ENCODE assay signal across 14 cellular contexts in genomic region chr7:458511-459245, GRCh38.
"Had no signal": no experiment of that assay in that cellular context is flagged by ENCODE, and none has a peak within 500 bp of the region (broad histone marks: within the 10 kb centered on the region; RNA-seq: fewer than 3 reads in every experiment).

No MANE protein-coding gene starts in this region.

- H3K27me3 ChIP-seq: neural progenitor cell, pancreas, tibial artery had no signal

- H3K4me3 ChIP-seq: esophagus muscularis mucosa, neural progenitor cell, pancreas, SK-N-MC, skin epidermis, tibial artery had no signal

- H3K4me1 Mint-ChIP-seq: activated naive CD4-positive, alpha-beta T cell treated with anti-CD3 and anti-CD28 coated beads, Interleukin-2, amount 10 ng/mL, durations not matched to agents 7 days and 5 days; endodermal cell; immature natural killer cell; T-cell had no signal

- H3K4me2 ChIP-seq: neural progenitor cell had no signal

- H3K4me3 Mint-ChIP-seq: activated naive CD4-positive, alpha-beta T cell treated with anti-CD3 and anti-CD28 coated beads, Interleukin-2, amount 10 ng/mL, durations not matched to agents 7 days and 5 days; brain; endodermal cell; immature natural killer cell; T-cell had no signal

- H3K9ac ChIP-seq: neural progenitor cell had no signal

- H3K36me3 Mint-ChIP-seq: activated naive CD4-positive, alpha-beta T cell treated with anti-CD3 and anti-CD28 coated beads, Interleukin-2, amount 10 ng/mL, durations not matched to agents 7 days and 5 days; brain; immature natural killer cell; neural progenitor cell; T-cell had no signal

- H2AFZ ChIP-seq: neural progenitor cell had no signal

- H3K9me3 Mint-ChIP-seq: activated naive CD4-positive, alpha-beta T cell treated with anti-CD3 and anti-CD28 coated beads, Interleukin-2, amount 10 ng/mL, durations not matched to agents 7 days and 5 days; endodermal cell; immature natural killer cell; neural progenitor cell; T-cell had no signal

- H3K27ac Mint-ChIP-seq: activated naive CD4-positive, alpha-beta T cell treated with anti-CD3 and anti-CD28 coated beads, Interleukin-2, amount 10 ng/mL, durations not matched to agents 7 days and 5 days; brain; endodermal cell; immature natural killer cell; T-cell had no signal

- H3K27ac ChIP-seq: esophagus muscularis mucosa, neural progenitor cell, pancreas, SK-N-MC, skin epidermis, tibial artery had no signal

- H3K36me3 ChIP-seq: esophagus muscularis mucosa, neural progenitor cell, pancreas, tibial artery had no signal

- H3K27me3 Mint-ChIP-seq: activated naive CD4-positive, alpha-beta T cell treated with anti-CD3 and anti-CD28 coated beads, Interleukin-2, amount 10 ng/mL, durations not matched to agents 7 days and 5 days had no signal

- H3K9me3 ChIP-seq: esophagus muscularis mucosa, pancreas, tibial artery had no signal

- ATAC-seq: left colon, pancreas had no signal

- DNase-seq: activated naive CD4-positive, alpha-beta T cell treated with anti-CD3 and anti-CD28 coated beads, Interleukin-2, amount 10 ng/mL, durations not matched to agents 7 days and 5 days; amniotic stem cell; endodermal cell; immature natural killer cell; left colon; T-cell; T1000; tibial artery had no signal
